In genomic region chr2:64133354-64133753, GRCh38 we compare ENCODE assay signal across 18 cellular contexts. TPM values are rescaled to one million over a fixed set of nuclear protein-coding genes. Genes with fewer than 3 reads are reported as not detected.
DNase-seq lines count a peak whose midpoint lies in the region; ATAC-seq and TF ChIP-seq lines count a peak whose summit lies in the region.
"Had no signal": no experiment of that assay in that cellular context is flagged by ENCODE, and none has a peak within 500 bp of the region (broad histone marks: within the 10 kb centered on the region; RNA-seq: fewer than 3 reads in every experiment).

No MANE protein-coding gene starts in this region.

- H3K27me3 Mint-ChIP-seq in WTC11 (ENCODE audit: low read depth), result no peaks in the 10 kb centered on the region
- H3K27me3 Mint-ChIP-seq in stimulated activated naive CD8-positive, alpha-beta T cell treated with anti-CD3 and anti-CD28 coated beads, Interleukin-15, amount 100 ng/mL, for 72 hours, result no peaks in the 10 kb centered on the region

- peak overlapping the region; percentile 72 for H3K27ac ChIP-seq in foreskin keratinocyte
- H3K27ac ChIP-seq: coronary artery, thyroid gland had no signal

- no peak overlapping the region for H3K4me3 Mint-ChIP-seq in WTC11
- H3K4me3 Mint-ChIP-seq in stimulated activated naive CD8-positive, alpha-beta T cell treated with anti-CD3 and anti-CD28 coated beads, Interleukin-15, amount 100 ng/mL, for 72 hours, result peak overlapping the region in 1 of 2 donors; percentile 21
- H3K4me3 Mint-ChIP-seq: CD8-positive, alpha-beta T cell had no signal

- H3K4me1 Mint-ChIP-seq in WTC11, result peaks cover 81% of the 10 kb centered on the region
- peaks cover 91% of the 10 kb centered on the region for H3K4me1 Mint-ChIP-seq in stimulated activated naive CD8-positive, alpha-beta T cell treated with anti-CD3 and anti-CD28 coated beads, Interleukin-15, amount 100 ng/mL, for 72 hours

- no peak for DNase-seq in activated naive CD4-positive, alpha-beta T cell treated with anti-CD3 and anti-CD28 coated beads, Interleukin-2, amount 50 U/mL, for 72 hours (ENCODE audit: low spot score in 2 of 2)
- no peak for DNase-seq in activated naive CD4-positive, alpha-beta T cell (lab: John Stamatoyannopoulos, UW)
- DNase-seq in WTC11 (ENCODE audit: low spot score) (no peak), foreskin keratinocyte (no peak), HEK293T (ENCODE audit: extremely low spot score) (no peak), GM10248 (ENCODE audit: extremely low spot score) (no peak)
- no peak for DNase-seq in stimulated activated naive CD8-positive, alpha-beta T cell treated with anti-CD3 and anti-CD28 coated beads, Interleukin-15, amount 100 ng/mL, for 72 hours
- DNase-seq: activated CD4-positive, alpha-beta T cell treated with anti-CD3 and anti-CD28 coated beads for 4 hours; CD8-positive, alpha-beta T cell; esophagus squamous epithelium; GDM1; NCI-H1105 treated with DMSO at 0.1 percent for 48 hours; NCI-H2081; stimulated activated CD4-positive, alpha-beta T cell treated with anti-CD3 and anti-CD28 coated beads, Interleukin-2, amount 100 ng/mL, for 24 hours; stimulated activated naive CD4-positive, alpha-beta T cell; thyroid gland had no signal

- H3K36me3 Mint-ChIP-seq in activated naive CD4-positive, alpha-beta T cell treated with anti-CD3 and anti-CD28 coated beads, Interleukin-2, amount 50 U/mL, for 72 hours, result peaks cover 4 to 21% of the 10 kb centered on the region in 2 donors
- no peaks in the 10 kb centered on the region for H3K36me3 Mint-ChIP-seq in WTC11

- CTCF ChIA-PET in WTC11 (lab: Charles Lee) (interaction anchor here (0.7 kb wide), 1 partner anchor 139 kb away, joined by 3 read pairs; no protein-coding TSS in a partner anchor), HEK293T (lab: Yijun Ruan, JAX) (no interaction called here), GM10248 (lab: Yijun Ruan, JAX) (interaction anchor here (1.0 to 4.6 kb wide), 5 partner anchors 9 to 355 kb away, joined by 3 to 28 read pairs (median 5); no protein-coding TSS in a partner anchor)

- no peaks in the 10 kb centered on the region for H3K9me3 Mint-ChIP-seq in activated naive CD4-positive, alpha-beta T cell treated with anti-CD3 and anti-CD28 coated beads, Interleukin-2, amount 50 U/mL, for 72 hours
- no peaks in the 10 kb centered on the region for H3K9me3 Mint-ChIP-seq in WTC11
- no peaks in the 10 kb centered on the region for H3K9me3 Mint-ChIP-seq in stimulated activated naive CD8-positive, alpha-beta T cell treated with anti-CD3 and anti-CD28 coated beads, Interleukin-15, amount 100 ng/mL, for 72 hours
- H3K9me3 Mint-ChIP-seq: CD8-positive, alpha-beta T cell had no signal

- TF ChIP-seq CTCF in WTC11 (IDR thresholded peaks at IDR 0.05), result no peak
- TF ChIP-seq CTCF in foreskin keratinocyte (conservative IDR thresholded peaks at IDR 0.05), result no peak
- TF ChIP-seq CTCF in GM10248 (IDR thresholded peaks at IDR 0.05; ENCODE audit: control extremely low read depth, extremely low read depth, low read depth, missing control alignments), result no peak

- peak overlapping the region; percentile 83 to 89 for H3K27ac Mint-ChIP-seq in activated naive CD4-positive, alpha-beta T cell treated with anti-CD3 and anti-CD28 coated beads, Interleukin-2, amount 50 U/mL, for 72 hours
- H3K27ac Mint-ChIP-seq in WTC11, result peak overlapping the region; percentile 39
- no peak overlapping the region for H3K27ac Mint-ChIP-seq in stimulated activated naive CD8-positive, alpha-beta T cell treated with anti-CD3 and anti-CD28 coated beads, Interleukin-15, amount 100 ng/mL, for 72 hours
- H3K27ac Mint-ChIP-seq: CD8-positive, alpha-beta T cell had no signal

- peaks cover 60% of the 10 kb centered on the region for H3K4me1 ChIP-seq in foreskin keratinocyte

- POLR2A ChIA-PET in WTC11 (lab: Charles Lee) (no interaction called here), HEK293T (lab: Yijun Ruan, JAX) (no interaction called here), GM10248 (lab: Yijun Ruan, JAX) (interaction anchor here (0.7 to 1.1 kb wide), 2 partner anchors 12 to 82 kb away, joined by 3 read pairs; no protein-coding TSS in a partner anchor)

- peak; percentile 36 to 38 for ATAC-seq in activated naive CD4-positive, alpha-beta T cell treated with anti-CD3 and anti-CD28 coated beads, Interleukin-2, amount 50 U/mL, for 72 hours
- ATAC-seq in WTC11 (no peak), foreskin keratinocyte (peak; percentile 10), GM21825 (IDR thresholded peaks at IDR 0.05; ENCODE audit: unreplicated experiment) (no peak)
- peak; percentile 40 for ATAC-seq in stimulated activated naive CD8-positive, alpha-beta T cell treated with anti-CD3 and anti-CD28 coated beads, Interleukin-15, amount 100 ng/mL, for 72 hours
- ATAC-seq: CD8-positive, alpha-beta T cell had no signal

- H3K27me3 ChIP-seq in foreskin keratinocyte, result no peaks in the 10 kb centered on the region
- H3K27me3 ChIP-seq: esophagus squamous epithelium, thyroid gland had no signal

TF ChIP-seq in WTC11, 78 proteins besides CTCF, POLR2A, EP300 and RAD21 (continues in another document):
- TF ChIP-seq ZNF317 (CRISPR knock-in tag; IDR thresholded peaks at IDR 0.05; ENCODE audit: borderline replicate concordance, low read depth) (no peak), JUN (CRISPR knock-in tag; IDR thresholded peaks at IDR 0.05) (no peak), FOXJ3 (CRISPR knock-in tag; IDR thresholded peaks at IDR 0.05; ENCODE audit: borderline replicate concordance) (no peak), GTF2I (CRISPR knock-in tag; conservative IDR thresholded peaks at IDR 0.05) (no peak), USF1 (CRISPR knock-in tag; IDR thresholded peaks at IDR 0.05) (no peak), ATF2 (CRISPR knock-in tag; IDR thresholded peaks at IDR 0.05; ENCODE audit: borderline replicate concordance, low read depth) (no peak), ATF1 (CRISPR knock-in tag; IDR thresholded peaks at IDR 0.05) (no peak), KAT7 (CRISPR knock-in tag; IDR thresholded peaks at IDR 0.05; ENCODE audit: borderline replicate concordance) (no peak), CREB1 (CRISPR knock-in tag; IDR thresholded peaks at IDR 0.05) (no peak)

TF ChIP-seq in HEK293T, 16 proteins besides CTCF, POLR2A, EP300 and RAD21:
- TF ChIP-seq FOXM1 (IDR thresholded peaks at IDR 0.05; ENCODE audit: borderline replicate concordance) (no peak), SP1 (IDR thresholded peaks at IDR 0.05) (no peak)

RNA-seq across cellular contexts. Expression of gene PELI1, which starts 10.9 kb away (rescaled TPM):
- total RNA-seq in activated naive CD4-positive, alpha-beta T cell treated with anti-CD3 and anti-CD28 coated beads, Interleukin-2, amount 50 U/mL, for 72 hours, result 10 to 100 TPM; 32.7 to 38.7 TPM
- total RNA-seq in WTC11 (2021) (43.0 to 53.5 TPM (median 47.3 TPM) in 3 replicates), foreskin keratinocyte (19.2 and 26.0 TPM in 2 replicates)
- polyA plus RNA-seq in foreskin keratinocyte, result 5.7 and 8.7 TPM in 2 replicates

Comparison
In these comparisons a context has a peak if more than half of its experiments do, and no peak if none do; other contexts are left out.
1. ATAC-seq: peak in activated naive CD4-positive, alpha-beta T cell treated with anti-CD3 and anti-CD28 coated beads, Interleukin-2, amount 50 U/mL, for 72 hours (2 of 2), foreskin keratinocyte (single experiment) and stimulated activated naive CD8-positive, alpha-beta T cell treated with anti-CD3 and anti-CD28 coated beads, Interleukin-15, amount 100 ng/mL, for 72 hours (single experiment); none in WTC11 (single experiment) and GM21825 (single experiment).
2. H3K27ac Mint-ChIP-seq: peak in activated naive CD4-positive, alpha-beta T cell treated with anti-CD3 and anti-CD28 coated beads, Interleukin-2, amount 50 U/mL, for 72 hours (2 of 2) and WTC11 (single experiment); none in stimulated activated naive CD8-positive, alpha-beta T cell treated with anti-CD3 and anti-CD28 coated beads, Interleukin-15, amount 100 ng/mL, for 72 hours (0 of 2).